In the genomic region with DNA sequence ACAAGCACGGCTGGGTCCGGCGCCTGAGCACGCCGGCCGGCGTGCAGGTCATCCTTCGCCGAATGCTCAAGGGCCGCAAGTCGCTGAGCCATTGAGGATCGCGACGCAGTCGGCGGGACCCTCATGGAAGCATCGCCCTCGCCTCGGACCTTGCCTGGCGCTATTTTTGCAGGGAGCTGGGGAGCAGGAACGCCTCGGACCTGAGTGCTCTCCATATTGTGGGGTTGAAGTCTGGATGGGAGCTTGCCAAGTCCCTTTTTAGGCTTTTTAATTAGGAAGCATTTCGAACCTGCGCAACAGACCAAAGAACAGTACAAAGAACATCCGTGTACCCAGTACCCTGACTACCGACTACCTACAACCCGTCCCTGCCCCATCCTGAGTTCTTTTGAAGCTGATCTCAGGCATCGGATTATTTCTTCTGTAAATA, we compare ENCODE assay signal across 7 cellular contexts. TPM values are rescaled to one million over a fixed set of nuclear protein-coding genes. Genes with fewer than 3 reads are reported as not detected.
DNase-seq lines count a peak whose midpoint lies in the region; ATAC-seq and TF ChIP-seq lines count a peak whose summit lies in the region.

No MANE protein-coding gene starts in this region.

- no peaks in the 10 kb centered on the region for H4K20me1 ChIP-seq in fibroblast of lung (ENCODE audit: control insufficient read depth, extremely low read depth, insufficient read depth, low read length)

- H3K36me3 ChIP-seq in HAP-1 (replicated peaks) (no peaks in the 10 kb centered on the region), fibroblast of lung (ENCODE audit: control insufficient read depth, insufficient read depth, low read length) (no peaks in the 10 kb centered on the region), rectal smooth muscle tissue (ENCODE audit: control insufficient read depth, insufficient read depth, low read length) (no peaks in the 10 kb centered on the region)

- peak overlapping the region; percentile 79 for H3K4me3 ChIP-seq in HAP-1
- peak overlapping the region; percentile 83 to 90 (median 84) for H3K4me3 ChIP-seq in fibroblast of lung (replicated peaks in 1 of 4; ENCODE audit: control extremely low read depth in 1 of 4, insufficient read depth in 1 of 4, low read depth in 3 of 4, low read length in 4 of 4)
- H3K4me3 ChIP-seq in rectal smooth muscle tissue (ENCODE audit: low read length), result peak overlapping the region; percentile 93

- H3K4me1 ChIP-seq in HAP-1, result peaks cover 11% of the 10 kb centered on the region
- peaks cover 10% of the 10 kb centered on the region for H3K4me1 ChIP-seq in fibroblast of lung (ENCODE audit: control insufficient read depth, extremely low read depth, insufficient read depth, low read length)
- peaks cover 22% of the 10 kb centered on the region for H3K4me1 ChIP-seq in rectal smooth muscle tissue (ENCODE audit: control insufficient read depth, insufficient read depth, low read length)

- H3K27ac ChIP-seq in fibroblast of lung (ENCODE audit: insufficient read depth, low read length) (peak overlapping the region; percentile 62), rectal smooth muscle tissue (ENCODE audit: low read depth, low read length) (peak overlapping the region; percentile 92)

- DNase-seq in HAP-1 (ENCODE audit: low spot score in 2 of 2) (no peak), RKO (ENCODE audit: low spot score) (peak; percentile 37), fibroblast of lung (ENCODE audit: low read depth in 2 of 2) (no peak)
- no peak for DNase-seq in activated CD4-positive, alpha-beta T cell treated with anti-CD3 and anti-CD28 coated beads, Interleukin-2, amount 50 U/mL, for 4 hours

- H3K9me3 ChIP-seq in HAP-1 (no peaks in the 10 kb centered on the region), fibroblast of lung (ENCODE audit: control insufficient read depth, insufficient read depth, low read depth, low read length) (no peaks in the 10 kb centered on the region)

- H3K4me2 ChIP-seq in fibroblast of lung (ENCODE audit: extremely low read depth, insufficient read depth, low read length), result peak overlapping the region; percentile 97

- H3K9ac ChIP-seq in fibroblast of lung (ENCODE audit: insufficient read depth, low read length) (peak overlapping the region; percentile 81), rectal smooth muscle tissue (ENCODE audit: low read length) (peak overlapping the region; percentile 71)

- H3K27me3 ChIP-seq in HAP-1 (ENCODE audit: low read depth), result no peaks in the 10 kb centered on the region
- no peaks in the 10 kb centered on the region for H3K27me3 ChIP-seq in fibroblast of lung (ENCODE audit: control insufficient read depth, insufficient read depth, low read length)
- H3K27me3 ChIP-seq in rectal smooth muscle tissue (ENCODE audit: control insufficient read depth, insufficient read depth, low read length), result no peaks in the 10 kb centered on the region

- H2AFZ ChIP-seq in fibroblast of lung (ENCODE audit: low read length), result peak overlapping the region; percentile 67

- H3K79me2 ChIP-seq in fibroblast of lung (ENCODE audit: control insufficient read depth, insufficient read depth, low read length), result peaks cover 19% of the 10 kb centered on the region

- in situ Hi-C loops in HAP-1 (cut with MboI; ENCODE audit: low sequenced_read_pairs), result no loop called here

- ATAC-seq in HG03025 (IDR thresholded peaks at IDR 0.05; ENCODE audit: low FRiP score, unreplicated experiment) (no peak), HG03095 (IDR thresholded peaks at IDR 0.05; ENCODE audit: unreplicated experiment) (no peak)

- no peak for TF ChIP-seq CTCF in fibroblast of lung (conservative IDR thresholded peaks at IDR 0.05 in 1 of 2, IDR thresholded peaks at IDR 0.05 in 1 of 2; ENCODE audit: low read depth in 1 of 2, low read length in 2 of 2)

RNA-seq across cellular contexts. Expression of a gene that starts 0.6 kb away (rescaled TPM):
- total RNA-seq in fibroblast of lung, result 44.8 and 48.3 TPM in 2 replicates
- 27.5 and 38.8 TPM in 2 replicates for polyA plus RNA-seq in fibroblast of lung
- polyA plus RNA-seq in fibroblast of lung (2012), result 40.8 and 54.3 TPM in 2 replicates
- polyA minus RNA-seq in fibroblast of lung (ENCODE audit: low replicate concordance), result 6.4 and 7.2 TPM in 2 replicates

RNA-seq across cellular contexts. Expression of a gene that starts 3.1 kb away (rescaled TPM):
- total RNA-seq in fibroblast of lung, result 8.0 and 17.7 TPM in 2 replicates
- 42.6 and 63.9 TPM in 2 replicates for polyA plus RNA-seq in fibroblast of lung
- 66.6 and 83.7 TPM in 2 replicates for polyA plus RNA-seq in fibroblast of lung (2012)
- 12.9 and 23.5 TPM in 2 replicates for polyA minus RNA-seq in fibroblast of lung (ENCODE audit: low replicate concordance)

RNA-seq across cellular contexts. Expression of a gene that starts 3.1 kb away (rescaled TPM):
- 10.3 and 16.8 TPM in 2 replicates for total RNA-seq in fibroblast of lung
- 3.9 and 4.8 TPM in 2 replicates for polyA plus RNA-seq in fibroblast of lung
- polyA plus RNA-seq in fibroblast of lung (2012), result 5.9 and 10.7 TPM in 2 replicates
- polyA minus RNA-seq in fibroblast of lung (ENCODE audit: low replicate concordance), result 4.1 and 4.4 TPM in 2 replicates

RNA-seq across cellular contexts. Expression of a gene that starts 24.6 kb away (rescaled TPM):
- 0.17 and 0.26 TPM in 2 replicates for total RNA-seq in fibroblast of lung
- 0.08 and 0.29 TPM in 2 replicates for polyA plus RNA-seq in fibroblast of lung
- 0.08 and 0.50 TPM in 2 replicates for polyA plus RNA-seq in fibroblast of lung (2012)
- 1.1 TPM in 1 of 2 replicates, not detected in the other for polyA minus RNA-seq in fibroblast of lung (ENCODE audit: low replicate concordance)

RNA-seq across cellular contexts. Expression of a gene that starts 28.4 kb away (rescaled TPM):
- total RNA-seq in fibroblast of lung, result 5.9 TPM in 2 replicates
- polyA plus RNA-seq in fibroblast of lung, result 1.1 and 1.8 TPM in 2 replicates
- polyA plus RNA-seq in fibroblast of lung (2012), result 3.1 and 3.9 TPM in 2 replicates
- polyA minus RNA-seq in fibroblast of lung (ENCODE audit: low replicate concordance), result 8.1 and 14.0 TPM in 2 replicates
